12 cellular contexts compared by ENCODE assay signal in genomic region chrX:12910851-12911461, GRCh38. TPM values are rescaled to one million over a fixed set of nuclear protein-coding genes. Genes with fewer than 3 reads are reported as not detected.
"Had no signal": no experiment of that assay in that cellular context is flagged by ENCODE, and none has a peak within 500 bp of the region (broad histone marks: within the 10 kb centered on the region; RNA-seq: fewer than 3 reads in every experiment).

No MANE protein-coding gene starts in this region.

- H3K4me1 Mint-ChIP-seq: central memory CD8-positive, alpha-beta T cell; neural progenitor cell had no signal

- H3K9ac ChIP-seq: neural progenitor cell had no signal

- H3K4me2 ChIP-seq: neural progenitor cell had no signal

- H2AFZ ChIP-seq: neural progenitor cell had no signal

- H3K27me3 ChIP-seq: neural progenitor cell, pancreas, tibial nerve had no signal

- H3K4me1 ChIP-seq: neural progenitor cell, pancreas, tibial nerve had no signal

- DNase-seq: activated CD4-positive, alpha-beta T cell treated with anti-CD3 and anti-CD28 coated beads, Interleukin-2, amount 50 U/mL, for 4 hours; activated T-cell treated with anti-CD3 and anti-CD28 coated beads, Interleukin-2, amount 50 U/mL, for 4 hours; hypothalamus; kidney glomerular epithelial cell; pancreas; stimulated activated CD4-positive, alpha-beta T cell treated with anti-CD3 and anti-CD28 coated beads, Interleukin-15, amount 100 ng/mL, for 24 hours; stimulated activated CD4-positive, alpha-beta T cell treated with anti-CD3 and anti-CD28 coated beads, Interleukin-4, amount 100 ng/mL, for 24 hours; T-helper 2 cell had no signal

- H3K9me3 ChIP-seq: pancreas, tibial nerve had no signal

- ATAC-seq: pancreas had no signal

- H3K36me3 ChIP-seq: neural progenitor cell, pancreas, tibial nerve had no signal

- H3K27me3 Mint-ChIP-seq: central memory CD8-positive, alpha-beta T cell had no signal

- H3K27ac Mint-ChIP-seq: neural progenitor cell had no signal

- H3K4me3 Mint-ChIP-seq: activated T-cell treated with anti-CD3 and anti-CD28 coated beads, Interleukin-2, amount 50 U/mL, for 4 hours; central memory CD8-positive, alpha-beta T cell; neural progenitor cell had no signal

- H3K27ac ChIP-seq: neural progenitor cell, pancreas, tibial nerve had no signal

- H3K4me3 ChIP-seq: neural progenitor cell, pancreas, tibial nerve had no signal

- H3K9me3 Mint-ChIP-seq: activated T-cell treated with anti-CD3 and anti-CD28 coated beads, Interleukin-2, amount 50 U/mL, for 4 hours; central memory CD8-positive, alpha-beta T cell; neural progenitor cell had no signal

- H3K36me3 Mint-ChIP-seq: neural progenitor cell had no signal

RNA-seq across cellular contexts. Expression of gene TLR8, which starts 4.5 kb away (rescaled TPM):
- total RNA-seq: activated T-cell treated with anti-CD3 and anti-CD28 coated beads, Interleukin-2, amount 50 U/mL, for 4 hours; dermis microvascular lymphatic vessel endothelial cell had no signal

RNA-seq across cellular contexts. Expression of gene TLR7, which starts 44.1 kb away (rescaled TPM):
- total RNA-seq: dermis microvascular lymphatic vessel endothelial cell had no signal
